14 cellular contexts compared by ENCODE assay signal in genomic region chr2:101106453-101107181, GRCh38. TPM values are rescaled to one million over a fixed set of nuclear protein-coding genes. Genes with fewer than 3 reads are reported as not detected.
A peak's percentile ranks its signal among the peaks of the same experiment; 100 is the strongest.
DNase-seq lines count a peak whose midpoint lies in the region; ATAC-seq, FAIRE-seq and TF ChIP-seq lines count a peak whose summit lies in the region.
"Had no signal": no experiment of that assay in that cellular context is flagged by ENCODE, and none has a peak within 500 bp of the region (broad histone marks: within the 10 kb centered on the region; RNA-seq: fewer than 3 reads in every experiment).

No MANE protein-coding gene starts in this region.

- H3K23ac ChIP-seq in trophoblast cell (ENCODE audit: low read length) (peak overlapping the region; percentile 50), H9 (ENCODE audit: insufficient read length, low read depth, low read length) (no peak overlapping the region)

- H3K4me2 ChIP-seq in trophoblast cell (ENCODE audit: low read length) (no peak overlapping the region), H9 (ENCODE audit: insufficient read depth, insufficient read length, low read length) (no peak overlapping the region)
- H3K4me2 ChIP-seq: BLaER1 had no signal

- ATAC-seq in HG03175 (IDR thresholded peaks at IDR 0.05; ENCODE audit: unreplicated experiment): no peak
- ATAC-seq: foreskin keratinocyte had no signal

- CTCF ChIA-PET in activated naive CD4-positive, alpha-beta T cell treated with anti-CD3 and anti-CD28 coated beads, Interleukin-2, amount 10 ng/mL, durations not matched to agents 7 days and 5 days (lab: Charles Lee): no interaction called here

- no CpG with 5 or more reads among the region's 12 CpGs for WGBS in trophoblast cell (ENCODE audit: extremely low coverage, insufficient coverage, insufficient read length)
- WGBS in H9 (ENCODE audit: extremely low coverage, insufficient read length, low lambda C conversion rate): no CpG with 5 or more reads among the region's 12 CpGs

- H4K12ac ChIP-seq in trophoblast cell (ENCODE audit: low read depth, low read length): no peak overlapping the region

- H4K8ac ChIP-seq in trophoblast cell (ENCODE audit: low read depth, low read length) (no peak overlapping the region), H9 (replicated peaks; ENCODE audit: insufficient read length, low read depth, low read length) (no peak overlapping the region)

- H3K4me1 ChIP-seq in trophoblast cell (ENCODE audit: control insufficient read depth in 1 of 2, insufficient read depth in 2 of 2, low read length in 2 of 2) (peaks cover 0 to 4% of the 10 kb centered on the region in 2 experiments), H9 (ENCODE audit: insufficient read depth, low read length) (peaks cover 12% of the 10 kb centered on the region; the same call in 1 of the 2 replicates)
- H3K4me1 ChIP-seq: BLaER1 had no signal

- no peak overlapping the region for H3K27ac Mint-ChIP-seq in activated naive CD4-positive, alpha-beta T cell treated with anti-CD3 and anti-CD28 coated beads, Interleukin-2, amount 10 ng/mL, durations not matched to agents 7 days and 5 days
- H3K27ac Mint-ChIP-seq in H9: peak overlapping the region in 1 of 3 experiments; percentile 27; a peak in 1 of 7 replicates

- H3K23me2 ChIP-seq in H9 (ENCODE audit: insufficient read length, low read depth, low read length, poor library complexity, severe bottlenecking): no peaks in the 10 kb centered on the region

- H3K4me3 ChIP-seq in trophoblast cell (ENCODE audit: low read depth, low read length): no peak overlapping the region
- H3K4me3 ChIP-seq: BLaER1 had no signal

- H3K56ac ChIP-seq in H9 (ENCODE audit: insufficient read length, low read depth, low read length): no peak overlapping the region

- no peak overlapping the region for H2BK120ac ChIP-seq in trophoblast cell (ENCODE audit: insufficient read depth, low read length, poor library complexity)
- H2BK120ac ChIP-seq in H9 (ENCODE audit: low read depth, low read length, poor library complexity, severe bottlenecking): no peak overlapping the region

- H4K91ac ChIP-seq in trophoblast cell (ENCODE audit: low read depth, low read length): no peak overlapping the region
- no peak overlapping the region for H4K91ac ChIP-seq in H9 (ENCODE audit: insufficient read length, low read depth, low read length)

- H3K18ac ChIP-seq in trophoblast cell (ENCODE audit: low read length): no peak overlapping the region
- no peak overlapping the region for H3K18ac ChIP-seq in H9 (ENCODE audit: insufficient read length, low read depth, low read length)

- H3K27ac ChIP-seq in trophoblast cell (ENCODE audit: low read depth, low read length) (no peak overlapping the region), H9 (ENCODE audit: insufficient read length, low read depth, low read length) (no peak overlapping the region)
- H3K27ac ChIP-seq: BLaER1, foreskin keratinocyte had no signal

- no peak overlapping the region for H2BK20ac ChIP-seq in H9 (ENCODE audit: low read depth, low read length, poor library complexity, severe bottlenecking)

- H3K27me3 Mint-ChIP-seq in activated naive CD4-positive, alpha-beta T cell treated with anti-CD3 and anti-CD28 coated beads, Interleukin-2, amount 10 ng/mL, durations not matched to agents 7 days and 5 days: no peaks in the 10 kb centered on the region
- no peaks in the 10 kb centered on the region for H3K27me3 Mint-ChIP-seq in H9 (ENCODE audit: low read depth)

- H3K9me3 ChIP-seq in trophoblast cell (ENCODE audit: insufficient read depth, low read depth, low read length) (no peaks in the 10 kb centered on the region), H9 (ENCODE audit: control insufficient read depth, low read depth, low read length) (no peaks in the 10 kb centered on the region)

- H2BK5ac ChIP-seq in trophoblast cell (ENCODE audit: low read depth, low read length, poor library complexity): no peak overlapping the region
- H2BK5ac ChIP-seq in H9 (ENCODE audit: insufficient read length, low read length): no peak overlapping the region

- no peak for TF ChIP-seq CTCF in H9 (conservative IDR thresholded peaks at IDR 0.05)

- H3K27me3 ChIP-seq in trophoblast cell (ENCODE audit: insufficient read depth, low read length): no peaks in the 10 kb centered on the region
- no peaks in the 10 kb centered on the region for H3K27me3 ChIP-seq in H9 (ENCODE audit: insufficient read depth, low read length)
- H3K27me3 ChIP-seq: BLaER1, foreskin keratinocyte had no signal

- no peaks in the 10 kb centered on the region for H3K4me1 Mint-ChIP-seq in activated naive CD4-positive, alpha-beta T cell treated with anti-CD3 and anti-CD28 coated beads, Interleukin-2, amount 10 ng/mL, durations not matched to agents 7 days and 5 days
- H3K4me1 Mint-ChIP-seq in H9: peaks cover 28 to 42% of the 10 kb centered on the region in 2 experiments

- DNase-seq in GM12891 (ENCODE audit: insufficient read length, low spot score) (no peak), NCI-H345 (lab: John Stamatoyannopoulos, UW) (peak; percentile 53), dermis microvascular lymphatic vessel endothelial cell (ENCODE audit: low read depth in 2 of 2) (peak; percentile 70 to 82), trophoblast cell (peak in 1 of 2 donors; percentile 46), GOT3 (lab: John Stamatoyannopoulos, UW) (no peak), H9 (no peak)
- no peak for DNase-seq in activated naive CD4-positive, alpha-beta T cell treated with anti-CD3 and anti-CD28 coated beads, Interleukin-2, amount 10 ng/mL, durations not matched to agents 7 days and 5 days
- DNase-seq: activated CD4-positive, alpha-beta T cell treated with anti-CD3 and anti-CD28 coated beads, Interleukin-2, amount 50 U/mL, for 4 hours; effector CD8-positive, alpha-beta T cell; foreskin keratinocyte; Karpas-422; stimulated activated naive CD4-positive, alpha-beta T cell had no signal

- TF ChIP-seq POLR2A in GM12891 (IDR thresholded peaks at IDR 0.05; ENCODE audit: low read depth, low read length): no peak

- no peak overlapping the region for H2AFZ ChIP-seq in trophoblast cell (ENCODE audit: insufficient read depth, low read length, poor library complexity)
- no peak overlapping the region for H2AFZ ChIP-seq in H9 (ENCODE audit: low read length)

- H3K79me1 ChIP-seq in trophoblast cell (ENCODE audit: low read length): no peaks in the 10 kb centered on the region
- H3K79me1 ChIP-seq in H9 (ENCODE audit: insufficient read depth, low read depth, low read length, poor library complexity, severe bottlenecking): peaks cover 3% of the 10 kb centered on the region

- no peak overlapping the region for H3K9ac ChIP-seq in trophoblast cell (ENCODE audit: low read length)
- H3K9ac ChIP-seq in H9 (ENCODE audit: extremely low read depth, insufficient read length, low read length): no peak overlapping the region
- H3K9ac ChIP-seq: BLaER1 had no signal

- H3K36me3 ChIP-seq in trophoblast cell (ENCODE audit: control insufficient read depth in 1 of 2, insufficient read depth in 2 of 2, low read length in 2 of 2): no peaks in the 10 kb centered on the region
- H3K36me3 ChIP-seq: BLaER1 had no signal

- no peak overlapping the region for H3K4me3 Mint-ChIP-seq in activated naive CD4-positive, alpha-beta T cell treated with anti-CD3 and anti-CD28 coated beads, Interleukin-2, amount 10 ng/mL, durations not matched to agents 7 days and 5 days
- no peak overlapping the region for H3K4me3 Mint-ChIP-seq in H9

- H2BK15ac ChIP-seq in H9 (ENCODE audit: low read depth, low read length): no peak overlapping the region

- peak; percentile 16 for FAIRE-seq in GM12891 (lab: Jason Lieb, UNC)

- no peaks in the 10 kb centered on the region for H3K36me3 Mint-ChIP-seq in activated naive CD4-positive, alpha-beta T cell treated with anti-CD3 and anti-CD28 coated beads, Interleukin-2, amount 10 ng/mL, durations not matched to agents 7 days and 5 days
- H3K36me3 Mint-ChIP-seq in H9 (ENCODE audit: insufficient read depth in 1 of 3, low read depth in 3 of 3): peaks cover 10 to 23% (median 13%) of the 10 kb centered on the region in 3 experiments

- H3K9me3 Mint-ChIP-seq in activated naive CD4-positive, alpha-beta T cell treated with anti-CD3 and anti-CD28 coated beads, Interleukin-2, amount 10 ng/mL, durations not matched to agents 7 days and 5 days: peaks cover 5% of the 10 kb centered on the region
- H3K9me3 Mint-ChIP-seq in H9: peaks cover 17 to 23% of the 10 kb centered on the region in 2 experiments

- H2AK5ac ChIP-seq in trophoblast cell (ENCODE audit: low read length): no peak overlapping the region
- no peak overlapping the region for H2AK5ac ChIP-seq in H9 (ENCODE audit: insufficient read length, low read length)

- H3K79me2 ChIP-seq in trophoblast cell (ENCODE audit: control insufficient read depth, insufficient read depth, low read length, poor library complexity) (no peaks in the 10 kb centered on the region), H9 (ENCODE audit: insufficient read depth, low read length) (peaks cover 16% of the 10 kb centered on the region; the same call in 1 of the 2 replicates)

- H4K20me1 ChIP-seq in H9 (ENCODE audit: control insufficient read depth, insufficient read depth, insufficient read length): no peaks in the 10 kb centered on the region
- H4K20me1 ChIP-seq: BLaER1 had no signal

- no peak overlapping the region for H3T11ph ChIP-seq in H9 (ENCODE audit: low read length)

- H4K5ac ChIP-seq in H9 (ENCODE audit: insufficient read length, low read depth, low read length): no peak overlapping the region

- H3K14ac ChIP-seq in trophoblast cell (ENCODE audit: low read length) (no peak overlapping the region), H9 (ENCODE audit: insufficient read depth, low read length) (no peak overlapping the region)

- H3K4ac ChIP-seq in trophoblast cell (ENCODE audit: low read depth, low read length): no peak overlapping the region
- H3K4ac ChIP-seq in H9 (ENCODE audit: low read depth, low read length): no peak overlapping the region

- H2BK12ac ChIP-seq in trophoblast cell (ENCODE audit: low read length) (no peak overlapping the region), H9 (ENCODE audit: insufficient read length, low read depth, low read length) (no peak overlapping the region)

TF ChIP-seq in GM12891, 5 proteins besides CTCF, POLR2A, EP300 and RAD21:
- TF ChIP-seq TAF1 (IDR thresholded peaks at IDR 0.05; ENCODE audit: low read depth, low read length) (no peak), POU2F2 (IDR thresholded peaks at IDR 0.05; ENCODE audit: low read depth, low read length) (no peak), SPI1 (IDR thresholded peaks at IDR 0.05; ENCODE audit: low read depth, low read length) (no peak), PAX5 (IDR thresholded peaks at IDR 0.05; ENCODE audit: insufficient read depth, low read length, severe bottlenecking) (no peak), POLR2AphosphoS5 (IDR thresholded peaks at IDR 0.05; ENCODE audit: low read depth, low read length) (no peak)

RNA-seq across cellular contexts. Expression of gene TBC1D8, which starts 44.6 kb away (rescaled TPM):
- polyA plus RNA-seq in GM12891 (2012; ENCODE audit: low read depth, missing spikeins): 16.4 TPM
- total RNA-seq in dermis microvascular lymphatic vessel endothelial cell (62.4 and 120 TPM in 2 replicates), H9 (2021) (16.6 and 17.6 TPM in 2 replicates)
- 3.6 and 4.0 TPM in 2 replicates for polyA plus RNA-seq in trophoblast cell (2013)

Comparison
In these comparisons a context has a peak if more than half of its experiments do, and no peak if none do; other contexts are left out.
1. DNase-seq: peak in NCI-H345 (single experiment) and dermis microvascular lymphatic vessel endothelial cell (2 of 2); none in GM12891 (single experiment), GOT3 (single experiment), activated naive CD4-positive, alpha-beta T cell treated with anti-CD3 and anti-CD28 coated beads, Interleukin-2, amount 10 ng/mL, durations not matched to agents 7 days and 5 days (single experiment) and H9 (single experiment).